8 cellular contexts compared by ENCODE assay signal in genomic region chr4:1201851-1202525, GRCh38. TPM values are rescaled to one million over a fixed set of nuclear protein-coding genes. Genes with fewer than 3 reads are reported as not detected.
DNase-seq lines count a peak whose midpoint lies in the region; ATAC-seq, FAIRE-seq and TF ChIP-seq lines count a peak whose summit lies in the region.

No MANE protein-coding gene starts in this region.

- H3K27ac Mint-ChIP-seq in naive thymus-derived CD4-positive, alpha-beta T cell = peak overlapping the region; percentile 92 to 99 (median 97)

- intact Hi-C loops in body of pancreas (cut with DNase I) = no loop called here
- intact Hi-C loops in naive thymus-derived CD4-positive, alpha-beta T cell (cut with micrococcal nuclease) = loop anchor here (1.0 to 5.0 kb wide), 11 partner anchors 15 to 192 kb away; partner anchors contain the start of genes UVSSA (in 2 of the 2), CTBP1 (in 1 of the 2) and MAEA (in 1 of the 2)

- no peaks in the 10 kb centered on the region for H3K4me1 ChIP-seq in body of pancreas
- peaks cover 21 to 63% of the 10 kb centered on the region in 2 donors for H3K4me1 ChIP-seq in naive thymus-derived CD4-positive, alpha-beta T cell (ENCODE audit: control insufficient read depth in 2 of 2, insufficient read depth in 2 of 2, low read length in 2 of 2)

- WGBS in body of pancreas, 2 donors = 71 to 80% methylated on average over 22 to 26 of the region's 26 CpGs

- no peaks in the 10 kb centered on the region for H3K27me3 Mint-ChIP-seq in naive thymus-derived CD4-positive, alpha-beta T cell

- H3K4me3 ChIP-seq in body of pancreas = no peak overlapping the region
- H3K4me3 ChIP-seq in naive thymus-derived CD4-positive, alpha-beta T cell (ENCODE audit: low read length) = peak overlapping the region; percentile 85

- no peak for TF ChIP-seq CTCF in body of pancreas (IDR thresholded peaks at IDR 0.05)

- ATAC-seq in HG02571 (IDR thresholded peaks at IDR 0.05; ENCODE audit: unreplicated experiment) = peak; percentile 23
- peak; percentile 30 for ATAC-seq in body of pancreas
- ATAC-seq in naive thymus-derived CD4-positive, alpha-beta T cell = peak; percentile 84
- ATAC-seq in HG03039 (IDR thresholded peaks at IDR 0.05; ENCODE audit: unreplicated experiment) = no peak

- H3K27me3 ChIP-seq in body of pancreas = no peaks in the 10 kb centered on the region
- H3K27me3 ChIP-seq in naive thymus-derived CD4-positive, alpha-beta T cell (ENCODE audit: control insufficient read depth in 2 of 2, insufficient read depth in 2 of 2, low read length in 2 of 2) = no peaks in the 10 kb centered on the region

- no peaks in the 10 kb centered on the region for H3K36me3 ChIP-seq in body of pancreas (replicated peaks in 1 of 2; ENCODE audit: insufficient read depth in 1 of 2, low read depth in 2 of 2)
- peaks cover 0 to 3% (median under 1%) of the 10 kb centered on the region in 3 experiments for H3K36me3 ChIP-seq in naive thymus-derived CD4-positive, alpha-beta T cell (ENCODE audit: control insufficient read depth in 2 of 3, insufficient read depth in 3 of 3, low read length in 3 of 3)

- peak overlapping the region; percentile 75 to 93 (median 86) for H3K4me3 Mint-ChIP-seq in naive thymus-derived CD4-positive, alpha-beta T cell

- TF ChIP-seq POLR2A in body of pancreas (IDR thresholded peaks at IDR 0.05) = peak in 1 of 3 donors; percentile 6

- H3K4me1 Mint-ChIP-seq in naive thymus-derived CD4-positive, alpha-beta T cell = peaks cover 12 to 57% (median 43%) of the 10 kb centered on the region in 7 donors

- peak; percentile 79 to 81 for DNase-seq in AML-193 (lab: John Stamatoyannopoulos, UW)
- peak; percentile 84 for DNase-seq in T-helper 22 cell (ENCODE audit: low read depth)
- peak; percentile 35 to 77 (median 52) for DNase-seq in body of pancreas
- DNase-seq in naive thymus-derived CD4-positive, alpha-beta T cell = peak; percentile 57 to 91 (median 86)
- DNase-seq in stimulated activated naive CD4-positive, alpha-beta T cell (lab: John Stamatoyannopoulos, UW) = peak; percentile 56 to 90 (median 76)
- DNase-seq in frontal cortex (ENCODE audit: low spot score in 2 of 2) = no peak

- no peaks in the 10 kb centered on the region for H3K9me3 ChIP-seq in body of pancreas
- no peaks in the 10 kb centered on the region for H3K9me3 ChIP-seq in naive thymus-derived CD4-positive, alpha-beta T cell (ENCODE audit: control insufficient read depth in 2 of 3, low read length in 3 of 3)

- peaks cover 0 to 6% (median 0%) of the 10 kb centered on the region in 5 donors for H3K36me3 Mint-ChIP-seq in naive thymus-derived CD4-positive, alpha-beta T cell

- CTCF ChIA-PET in naive thymus-derived CD4-positive, alpha-beta T cell (lab: Charles Lee) = no interaction called here

- POLR2A ChIA-PET in naive thymus-derived CD4-positive, alpha-beta T cell (lab: Charles Lee) = interaction anchor here (0.6 to 4.1 kb wide), 7 partner anchors 16 to 144 kb away, joined by 3 to 21 read pairs (median 4); partner anchors contain the start of genes CTBP1 and UVSSA

- FAIRE-seq in frontal cortex (lab: Jason Lieb, UNC) = no peak

- peaks cover 0 to 2% (median 0%) of the 10 kb centered on the region in 11 donors for H3K9me3 Mint-ChIP-seq in naive thymus-derived CD4-positive, alpha-beta T cell

- peak overlapping the region in 2 of 4 donors; percentile 55 to 70 for H3K27ac ChIP-seq in body of pancreas
- peak overlapping the region; percentile 68 for H3K27ac ChIP-seq in naive thymus-derived CD4-positive, alpha-beta T cell (ENCODE audit: low read depth, low read length)

RNA-seq across cellular contexts. Expression of gene SPON2, which starts 29.6 kb away (rescaled TPM):
- total RNA-seq in body of pancreas = 10 to 100 TPM; 25.4 to 33.5 TPM
- total RNA-seq in naive thymus-derived CD4-positive, alpha-beta T cell = 10 to 100 TPM in 3 of 5 experiments, 1 to 10 TPM in 2; 5.7 to 79.1 (median 16.0) TPM
- 1 to 10 TPM; 2.8 to 3.8 TPM for polyA plus RNA-seq in naive thymus-derived CD4-positive, alpha-beta T cell
- total RNA-seq in frontal cortex = 6.1 TPM

RNA-seq across cellular contexts. Expression of gene CTBP1, which starts 46.9 kb away (rescaled TPM):
- total RNA-seq in body of pancreas (100 to 1,000 TPM; 148 to 458 TPM), frontal cortex (224 TPM)
- 100 to 1,000 TPM; 177 to 233 (median 200) TPM for total RNA-seq in naive thymus-derived CD4-positive, alpha-beta T cell
- polyA plus RNA-seq in naive thymus-derived CD4-positive, alpha-beta T cell = 10 to 100 TPM; 57.2 to 79.2 TPM

Comparison
In these comparisons a context has a peak if more than half of its experiments do, and no peak if none do; other contexts are left out.
1. DNase-seq: peak in AML-193 (2 of 2), T-helper 22 cell (single experiment), body of pancreas (4 of 4), naive thymus-derived CD4-positive, alpha-beta T cell (9 of 9) and stimulated activated naive CD4-positive, alpha-beta T cell (6 of 6); none in frontal cortex (0 of 2).